Comparison of ENCODE assay signal across 9 cellular contexts in genomic region chr18:26460449-26461091, GRCh38.
DNase-seq lines count a peak whose midpoint lies in the region; ATAC-seq and TF ChIP-seq lines count a peak whose summit lies in the region.
"Had no signal": no experiment of that assay in that cellular context is flagged by ENCODE, and none has a peak within 500 bp of the region (broad histone marks: within the 10 kb centered on the region; RNA-seq: fewer than 3 reads in every experiment).

No MANE protein-coding gene starts in this region.

- ATAC-seq in HG03457 (IDR thresholded peaks at IDR 0.05; ENCODE audit: unreplicated experiment) (peak; percentile 71), body of pancreas (peak; percentile 90)

- no peaks in the 10 kb centered on the region for H3K9me3 ChIP-seq in body of pancreas

- H3K27me3 ChIP-seq in body of pancreas, result no peaks in the 10 kb centered on the region

- intact Hi-C loops in body of pancreas (cut with DNase I), result no loop called here

- peaks cover 16% of the 10 kb centered on the region for H3K4me1 ChIP-seq in body of pancreas

- peak overlapping the region in 2 of 4 donors; percentile 1 to 37 for H3K27ac ChIP-seq in body of pancreas

- 27 to 43% methylated on average over 4 of the region's 4 CpGs for WGBS in body of pancreas, 2 donors

- TF ChIP-seq POLR2A in body of pancreas (IDR thresholded peaks at IDR 0.05), result no peak

- H3K36me3 ChIP-seq in body of pancreas (replicated peaks in 1 of 2; ENCODE audit: insufficient read depth in 1 of 2, low read depth in 2 of 2), result no peaks in the 10 kb centered on the region

- TF ChIP-seq CTCF in GM20000 (IDR thresholded peaks at IDR 0.05; ENCODE audit: extremely low read depth, missing control alignments) (no peak), body of pancreas (IDR thresholded peaks at IDR 0.05) (no peak)

- H3K4me3 ChIP-seq in body of pancreas, result no peak overlapping the region

- DNase-seq in DMS79 treated with DMSO at 0.1 percent for 48 hours (lab: John Stamatoyannopoulos, UW) (peak; percentile 80), GM20000 (ENCODE audit: low spot score) (peak; percentile 58), body of pancreas (peak in 3 of 4 donors; percentile 18 to 36 (median 35)), NCI-H446 (lab: John Stamatoyannopoulos, UW) (no peak), hepatic stellate cell (ENCODE audit: low spot score) (no peak), NCI-H128 (lab: John Stamatoyannopoulos, UW; ENCODE audit: unreplicated experiment) (no peak), SK-N-DZ (ENCODE audit: low spot score) (no peak)
- DNase-seq: DND-41 had no signal

Comparison
In these comparisons a context has a peak if more than half of its experiments do, and no peak if none do; other contexts are left out.
1. DNase-seq: peak in DMS79 treated with DMSO at 0.1 percent for 48 hours (single experiment), GM20000 (single experiment) and body of pancreas (3 of 4); none in NCI-H446 (0 of 2), hepatic stellate cell (single experiment), NCI-H128 (single experiment) and SK-N-DZ (single experiment).